ENCODE assay signal across 27 cellular contexts in genomic region chr9:74748966-74749365, GRCh38.
"Had no signal": no experiment of that assay in that cellular context is flagged by ENCODE, and none has a peak within 500 bp of the region (broad histone marks: within the 10 kb centered on the region; RNA-seq: fewer than 3 reads in every experiment).

No MANE protein-coding gene starts in this region.

- H3K4me3 ChIP-seq: ascending aorta, breast epithelium, coronary artery, dorsolateral prefrontal cortex, esophagus muscularis mucosa, gastroesophageal sphincter, heart right ventricle, hepatocyte had no signal

- DNase-seq: activated CD4-positive, alpha-beta memory T cell treated with anti-CD3 and anti-CD28 coated beads, Interleukin-2, amount 10 ng/mL, durations not matched to agents 7 days and 5 days; activated CD4-positive, alpha-beta T cell treated with anti-CD3 and anti-CD28 coated beads for 36 hours; activated CD4-positive, alpha-beta T cell treated with anti-CD3 and anti-CD28 coated beads, Interleukin-2, amount 10 ng/mL, durations not matched to agents 24 days and 14 days; activated CD4-positive, alpha-beta T cell treated with anti-CD3 and anti-CD28 coated beads, Interleukin-2, amount 50 U/mL, for 4 hours; activated CD4-positive, CD25-positive, alpha-beta regulatory T cell; activated CD4-positive, CD25-positive, alpha-beta regulatory T cell treated with anti-CD3 and anti-CD28 coated beads, Interleukin-2, amount 50 U/mL, for 72 hours; activated CD8-positive, alpha-beta memory T cell treated with anti-CD3 and anti-CD28 coated beads, Interleukin-2, amount 50 U/mL, for 48 hours; activated gamma-delta T cell; activated naive CD4-positive, alpha-beta T cell; activated naive CD4-positive, alpha-beta T cell treated with anti-CD3 and anti-CD28 coated beads, Interleukin-2, amount 10 ng/mL, durations not matched to agents 7 days and 5 days; activated naive CD8-positive, alpha-beta T cell treated with anti-CD3 and anti-CD28 coated beads, Interleukin-2, amount 10 ng/mL, durations not matched to agents 7 days and 5 days; activated T-cell treated with anti-CD3 and anti-CD28 coated beads for 4 hours; activated T-cell treated with anti-CD3 and anti-CD28 coated beads, Interleukin-2, amount 50 U/mL, for 24 hours; activated T-cell treated with anti-CD3 and anti-CD28 coated beads, Interleukin-2, amount 50 U/mL, for 72 hours; dorsolateral prefrontal cortex; effector memory CD4-positive, alpha-beta T cell; endodermal cell; erythroblast; foreskin melanocyte; heart right ventricle; T-helper 2 cell had no signal
